9 cellular contexts compared by ENCODE assay signal in the genomic region with DNA sequence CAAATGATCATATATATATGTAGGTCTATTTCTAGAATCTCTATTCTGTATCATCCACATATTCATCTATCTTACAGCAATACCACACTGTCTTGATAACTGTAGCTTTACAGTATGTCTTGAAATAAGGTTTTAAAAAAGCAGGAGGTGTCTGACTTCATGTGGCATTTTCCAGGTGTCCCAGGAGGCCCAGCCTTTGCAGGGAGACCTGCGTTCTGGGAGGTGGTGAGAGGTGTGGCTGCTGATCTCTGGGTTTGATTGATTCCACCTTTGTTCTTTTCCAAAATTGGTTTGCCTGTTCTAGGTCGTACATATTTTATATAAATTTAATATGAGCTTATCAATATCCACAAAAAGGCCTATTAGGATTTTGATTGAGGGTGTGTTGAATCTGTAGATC. TPM values are rescaled to one million over a fixed set of nuclear protein-coding genes. Genes with fewer than 3 reads are reported as not detected.
"Had no signal": no experiment of that assay in that cellular context is flagged by ENCODE, and none has a peak within 500 bp of the region (broad histone marks: within the 10 kb centered on the region; RNA-seq: fewer than 3 reads in every experiment).

No MANE protein-coding gene starts in this region.

- H3K9me3 ChIP-seq: HAP-1 had no signal

- H3K4me1 Mint-ChIP-seq: GM23338, H9 had no signal

- H3K9me3 Mint-ChIP-seq: GM23338, H9, HFFc6 had no signal

- H3K4me3 Mint-ChIP-seq: GM23338, H9, HFFc6 had no signal

- ATAC-seq: GM23338, HCT116 had no signal

- H3K27ac ChIP-seq: GM23248 had no signal

- H3K4me3 ChIP-seq: GM23248, GM23338, HAP-1 had no signal

- DNase-seq: GM23248, GOT3, H7, H9, HCEC 1CT, HFFc6 had no signal

- H3K27ac Mint-ChIP-seq: GM23338, H9, HFFc6 had no signal

RNA-seq across cellular contexts. Expression of a gene that starts 26.6 kb away (rescaled TPM):
- total RNA-seq: GM23248, HFFc6 had no signal
